9 cellular contexts compared by ENCODE assay signal in genomic region chr18:35174093-35174731, GRCh38.
DNase-seq lines count a peak whose midpoint lies in the region; ATAC-seq, FAIRE-seq and TF ChIP-seq lines count a peak whose summit lies in the region.
"Had no signal": no experiment of that assay in that cellular context is flagged by ENCODE, and none has a peak within 500 bp of the region (broad histone marks: within the 10 kb centered on the region; RNA-seq: fewer than 3 reads in every experiment).

No MANE protein-coding gene starts in this region.

- POLR2A ChIA-PET in K562 (lab: Yijun Ruan, JAX) = interaction anchor here (1.0 kb wide), 1 partner anchor 13 kb away, joined by 4 read pairs; no protein-coding TSS in a partner anchor

- in situ Hi-C loops in K562 (cut with MboI) (no loop called here), brain microvascular endothelial cell (cut with HindIII; ENCODE audit: low pct_ligation_motif_present, low sequenced_read_pairs) (no loop called here)

- no peak for TF ChIP-seq CTCF in K562 (IDR thresholded peaks at IDR 0.05 in 2 of 3, conservative IDR thresholded peaks at IDR 0.05 in 1 of 3; ENCODE audit: insufficient read depth in 2 of 3, low read depth in 1 of 3, low read length in 3 of 3)
- no peak for TF ChIP-seq CTCF in brain microvascular endothelial cell (IDR thresholded peaks at IDR 0.05; ENCODE audit: low read depth, low read length, missing control alignments)

- TF ChIP-seq RAD21 in K562 (CRISPR knock-in tag; conservative IDR thresholded peaks at IDR 0.05 in 1 of 2, IDR thresholded peaks at IDR 0.05 in 1 of 2) = no peak

- no peaks in the 10 kb centered on the region for H4K20me1 ChIP-seq in K562 (replicated peaks; ENCODE audit: control insufficient read depth, insufficient read depth, low read length)

- no TSS peak for BruUV-seq in K562 (replicated peaks; lab: Mats Ljungman, UMichigan)

- intact Hi-C loops in K562 (cut with micrococcal nuclease) = loop anchor here (5.0 kb wide), 1 partner anchor 53 kb away; no protein-coding TSS in a partner anchor

- WGBS in K562 (ENCODE audit: insufficient coverage, low coverage, missing lambda C conversion rate) = 10% methylated on average over 2 of the region's 5 CpGs

- H3K9me3 ChIP-seq in K562 (replicated peaks; ENCODE audit: control insufficient read depth, insufficient read depth, low read depth, low read length) = no peaks in the 10 kb centered on the region; the same call in 1 of the 2 replicates

- H3K27ac ChIP-seq in K562 (ENCODE audit: extremely low read depth, low read depth, low read length) (peak overlapping the region; percentile 48; the same call in 1 of the 3 replicates), brain microvascular endothelial cell (no peak overlapping the region)

- H2AFZ ChIP-seq in K562 (ENCODE audit: low read depth, low read length) = peak overlapping the region; percentile 73

- no peaks in the 10 kb centered on the region for H3K9me1 ChIP-seq in K562 (ENCODE audit: control insufficient read depth, insufficient read depth, low read length)

- no peak overlapping the region for H3K9ac ChIP-seq in K562 (ENCODE audit: insufficient read depth in 1 of 2, low read depth in 2 of 2, low read length in 2 of 2)

- FAIRE-seq in K562 (lab: Jason Lieb, UNC) = peak; percentile 32
- FAIRE-seq: GM18507 had no signal

- H3K4me1 ChIP-seq in K562 (replicated peaks in 1 of 2; ENCODE audit: control insufficient read depth in 2 of 2, insufficient read depth in 2 of 2, low read length in 2 of 2) = peaks cover 0 to 7% of the 10 kb centered on the region in 2 experiments; a peak in 3 of 5 replicates

- TF ChIP-seq EP300 in K562 (IDR thresholded peaks at IDR 0.05; ENCODE audit: low read length) = peak; percentile 51

- H3K27me3 ChIP-seq in K562 (ENCODE audit: control insufficient read depth in 2 of 2, insufficient read depth in 2 of 2, low read length in 2 of 2) (no peaks in the 10 kb centered on the region), brain microvascular endothelial cell (replicated peaks) (no peaks in the 10 kb centered on the region)

- DNase-seq in NCI-H2029 (lab: John Stamatoyannopoulos, UW) (peak; percentile 88), K562 (ENCODE audit: extremely low read depth in 1 of 4, low spot score in 3 of 4) (peak; percentile 29 to 75 (median 56)), brain microvascular endothelial cell (no peak)
- DNase-seq in NK-92 treated with Interleukin-12 subunit alpha and Interleukin-12 subunit beta, amount 100 ng/mL, for 24 hours (lab: John Stamatoyannopoulos, UW) = no peak
- DNase-seq in activated CD8-positive, alpha-beta memory T cell treated with anti-CD3 and anti-CD28 coated beads, Interleukin-2, amount 50 U/mL, for 48 hours = no peak
- no peak for DNase-seq in stimulated activated CD4-positive, alpha-beta T cell treated with anti-CD3 and anti-CD28 coated beads, Interleukin-4, amount 100 ng/mL, for 24 hours

- no peaks in the 10 kb centered on the region for H3K79me2 ChIP-seq in K562 (ENCODE audit: control insufficient read depth, insufficient read depth, low read length)

- H3K4me3 ChIP-seq in K562 (no peak overlapping the region), brain microvascular endothelial cell (ENCODE audit: low read depth, low read length) (no peak overlapping the region)

- H3K36me3 ChIP-seq in K562 (ENCODE audit: control insufficient read depth, insufficient read depth, low read length) (no peaks in the 10 kb centered on the region), brain microvascular endothelial cell (replicated peaks) (no peaks in the 10 kb centered on the region)

- no peak for TF ChIP-seq POLR2A in K562 (conservative IDR thresholded peaks at IDR 0.05)

- CTCF ChIA-PET in K562 (lab: Yijun Ruan, JAX; ENCODE audit: low intra/inter-chr PET ratio) = no interaction called here

- no peak overlapping the region for H3K4me2 ChIP-seq in K562 (ENCODE audit: insufficient read depth, low read length)

- ATAC-seq in GM18519 (IDR thresholded peaks at IDR 0.05; ENCODE audit: low FRiP score, unreplicated experiment) (peak; percentile 76), HG02798 (IDR thresholded peaks at IDR 0.05; ENCODE audit: poor library complexity, unreplicated experiment) (peak; percentile 73), K562 (peak; percentile 78)

TF ChIP-seq in K562, 482 proteins besides CTCF, POLR2A, EP300 and RAD21 (continues in another document):
- TF ChIP-seq ZBTB34 (CRISPR knock-in tag; IDR thresholded peaks at IDR 0.05) (no peak), GABPA (tag; conservative IDR thresholded peaks at IDR 0.05; ENCODE audit: low read depth) (no peak), SMARCA5 (IDR thresholded peaks at IDR 0.05) (no peak), SRSF3 (IDR thresholded peaks at IDR 0.05; ENCODE audit: insufficient read depth, low read length) (no peak), HNRNPK (IDR thresholded peaks at IDR 0.05; ENCODE audit: low read depth, low read length, poor library complexity, severe bottlenecking) (peak; percentile 43), NCOA1 (IDR thresholded peaks at IDR 0.05; ENCODE audit: low read depth) (0 out of 2 replicates have a peak, but pooled peaks have one; percentile 34), RCOR1 (IDR thresholded peaks at IDR 0.05; ENCODE audit: borderline replicate concordance in 1 of 2, low read depth in 2 of 2, low read length in 2 of 2) (peak in 1 of 2 experiments; percentile 10; a peak in 1 of 4 replicates), THRA (IDR thresholded peaks at IDR 0.05) (peak; percentile 62), HDAC2 (IDR thresholded peaks at IDR 0.05) (peak; percentile 52; the same call in 1 of the 2 replicates), ZC3H4 (CRISPR knock-in tag; IDR thresholded peaks at IDR 0.05; ENCODE audit: borderline replicate concordance) (no peak), GATA2 (CRISPR knock-in tag; IDR thresholded peaks at IDR 0.05) (no peak), CHD4 (IDR thresholded peaks at IDR 0.05; ENCODE audit: insufficient read depth, insufficient replicate concordance, low read depth, low read length, poor library complexity, severe bottlenecking) (peak; percentile 76), ZNF232 (CRISPR knock-in tag; IDR thresholded peaks at IDR 0.05) (no peak), SUPT5H (IDR thresholded peaks at IDR 0.05) (no peak), TEAD4 (IDR thresholded peaks at IDR 0.05; ENCODE audit: low read length) (peak; percentile 33; the same call in 1 of the 2 replicates), TEAD4 (CRISPR knock-in tag; IDR thresholded peaks at IDR 0.05; ENCODE audit: borderline replicate concordance) (no peak), NCOR1 (IDR thresholded peaks at IDR 0.05) (peak; percentile 14; the same call in 1 of the 2 replicates), ZNF174 (CRISPR knock-in tag; IDR thresholded peaks at IDR 0.05) (no peak), ZNF639 (CRISPR knock-in tag; conservative IDR thresholded peaks at IDR 0.05 in 1 of 2, IDR thresholded peaks at IDR 0.05 in 1 of 2) (0 out of 4 replicates have a peak, but pooled peaks of 1 of the 2 experiments have one; percentile 31), CAMTA2 (CRISPR knock-in tag; conservative IDR thresholded peaks at IDR 0.05) (no peak), MYNN (IDR thresholded peaks at IDR 0.05) (no peak), MYNN (CRISPR knock-in tag; IDR thresholded peaks at IDR 0.05) (no peak), ZNF696 (CRISPR knock-in tag; conservative IDR thresholded peaks at IDR 0.05) (no peak), RFX1 (IDR thresholded peaks at IDR 0.05) (no peak), ILF3 (IDR thresholded peaks at IDR 0.05; ENCODE audit: borderline replicate concordance) (no peak), TBP (optimal IDR thresholded peaks at IDR 0.05; ENCODE audit: low read depth, low read length) (peak; percentile 17), ETV1 (tag; conservative IDR thresholded peaks at IDR 0.05; ENCODE audit: low read depth) (peak; percentile 80)

Comparison
In these comparisons a context has a peak if more than half of its experiments do, and no peak if none do; other contexts are left out.
1. DNase-seq: peak in NCI-H2029 (single experiment) and K562 (4 of 4); none in NK-92 treated with Interleukin-12 subunit alpha and Interleukin-12 subunit beta, amount 100 ng/mL, for 24 hours (single experiment), brain microvascular endothelial cell (single experiment), activated CD8-positive, alpha-beta memory T cell treated with anti-CD3 and anti-CD28 coated beads, Interleukin-2, amount 50 U/mL, for 48 hours (single experiment) and stimulated activated CD4-positive, alpha-beta T cell treated with anti-CD3 and anti-CD28 coated beads, Interleukin-4, amount 100 ng/mL, for 24 hours (single experiment).
2. Peak in every context shown above with its lines, with median percentiles within 50 percentile points of each other: ATAC-seq.